In the genomic region with DNA sequence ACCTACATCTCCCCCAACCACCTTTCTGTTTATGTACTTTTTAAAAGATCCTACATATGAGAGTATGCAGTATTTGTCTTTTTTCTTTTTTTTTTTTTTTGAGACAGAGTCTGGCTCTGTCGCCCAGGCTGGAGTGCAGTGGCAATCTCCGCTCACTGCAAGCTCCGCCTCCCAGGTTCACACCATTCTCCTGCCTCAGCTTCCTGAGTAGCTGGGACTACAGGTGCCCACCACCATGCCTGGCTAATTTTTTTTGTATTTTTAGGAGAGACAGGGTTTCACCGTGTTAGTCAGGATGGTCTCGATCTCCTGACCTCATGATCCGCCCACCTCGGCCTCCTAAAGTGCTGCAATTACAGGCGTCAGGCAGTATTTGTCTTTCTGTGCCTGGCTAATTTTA, we compare ENCODE assay signal across 4 cellular contexts. TPM values are rescaled to one million over a fixed set of nuclear protein-coding genes. Genes with fewer than 3 reads are reported as not detected.
"Had no signal": no experiment of that assay in that cellular context is flagged by ENCODE, and none has a peak within 500 bp of the region (broad histone marks: within the 10 kb centered on the region; RNA-seq: fewer than 3 reads in every experiment).

No MANE protein-coding gene starts in this region.

RNA-seq across cellular contexts. Expression of gene SETSIP, which starts 2.9 kb away (rescaled TPM):
- total RNA-seq: LHCN-M2, M059J, MCF 10A had no signal

RNA-seq across cellular contexts. Expression of gene EPHX4, which starts 48.3 kb away (rescaled TPM):
- total RNA-seq: NCI-H460 had no signal
